Comparison of ENCODE assay signal across 1 cellular context in the genomic region with DNA sequence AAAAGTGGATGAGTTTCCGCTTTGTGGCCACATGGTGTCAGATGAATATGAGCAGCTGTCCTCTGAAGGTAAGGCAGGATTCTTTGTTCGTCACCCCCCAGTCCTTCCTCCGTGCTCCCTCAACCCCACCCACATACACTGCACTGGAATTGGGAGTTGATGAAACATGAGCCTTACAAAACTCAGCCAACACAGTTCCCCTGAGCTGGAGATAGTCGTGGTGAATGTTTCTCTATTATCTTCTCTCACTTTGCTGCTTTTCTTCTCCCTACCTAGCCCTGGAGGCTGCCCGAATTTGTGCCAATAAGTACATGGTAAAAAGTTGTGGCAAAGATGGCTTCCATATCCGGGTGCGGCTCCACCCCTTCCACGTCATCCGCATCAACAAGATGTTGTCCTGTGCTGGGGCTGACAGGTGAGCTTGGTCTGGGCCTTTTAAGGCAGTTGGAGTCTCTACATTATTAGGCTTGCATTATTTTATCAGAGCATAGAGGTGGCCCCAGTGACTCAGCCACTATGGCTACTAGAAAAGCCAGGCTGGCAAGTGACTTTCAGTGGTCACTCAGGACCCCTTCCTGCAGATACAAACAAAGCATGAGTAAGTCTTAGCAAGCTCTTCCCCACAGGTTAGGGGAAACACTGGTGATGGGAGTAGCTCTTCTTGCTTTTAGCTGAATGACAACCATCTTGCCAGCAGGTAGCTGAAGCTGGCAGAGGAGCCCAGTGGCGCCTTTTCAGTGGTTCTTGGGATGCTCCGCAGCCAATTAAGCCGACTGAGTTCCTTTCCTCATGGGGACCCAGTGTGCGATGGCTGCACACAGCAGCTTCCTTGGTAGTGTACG.
TF ChIP-seq lines count a peak whose summit lies in the region.

No MANE protein-coding gene starts in this region.

TF ChIP-seq in GM23338, 12 proteins besides CTCF, POLR2A, EP300 and RAD21 (continued from another document):
- TF ChIP-seq, protein P1, sequence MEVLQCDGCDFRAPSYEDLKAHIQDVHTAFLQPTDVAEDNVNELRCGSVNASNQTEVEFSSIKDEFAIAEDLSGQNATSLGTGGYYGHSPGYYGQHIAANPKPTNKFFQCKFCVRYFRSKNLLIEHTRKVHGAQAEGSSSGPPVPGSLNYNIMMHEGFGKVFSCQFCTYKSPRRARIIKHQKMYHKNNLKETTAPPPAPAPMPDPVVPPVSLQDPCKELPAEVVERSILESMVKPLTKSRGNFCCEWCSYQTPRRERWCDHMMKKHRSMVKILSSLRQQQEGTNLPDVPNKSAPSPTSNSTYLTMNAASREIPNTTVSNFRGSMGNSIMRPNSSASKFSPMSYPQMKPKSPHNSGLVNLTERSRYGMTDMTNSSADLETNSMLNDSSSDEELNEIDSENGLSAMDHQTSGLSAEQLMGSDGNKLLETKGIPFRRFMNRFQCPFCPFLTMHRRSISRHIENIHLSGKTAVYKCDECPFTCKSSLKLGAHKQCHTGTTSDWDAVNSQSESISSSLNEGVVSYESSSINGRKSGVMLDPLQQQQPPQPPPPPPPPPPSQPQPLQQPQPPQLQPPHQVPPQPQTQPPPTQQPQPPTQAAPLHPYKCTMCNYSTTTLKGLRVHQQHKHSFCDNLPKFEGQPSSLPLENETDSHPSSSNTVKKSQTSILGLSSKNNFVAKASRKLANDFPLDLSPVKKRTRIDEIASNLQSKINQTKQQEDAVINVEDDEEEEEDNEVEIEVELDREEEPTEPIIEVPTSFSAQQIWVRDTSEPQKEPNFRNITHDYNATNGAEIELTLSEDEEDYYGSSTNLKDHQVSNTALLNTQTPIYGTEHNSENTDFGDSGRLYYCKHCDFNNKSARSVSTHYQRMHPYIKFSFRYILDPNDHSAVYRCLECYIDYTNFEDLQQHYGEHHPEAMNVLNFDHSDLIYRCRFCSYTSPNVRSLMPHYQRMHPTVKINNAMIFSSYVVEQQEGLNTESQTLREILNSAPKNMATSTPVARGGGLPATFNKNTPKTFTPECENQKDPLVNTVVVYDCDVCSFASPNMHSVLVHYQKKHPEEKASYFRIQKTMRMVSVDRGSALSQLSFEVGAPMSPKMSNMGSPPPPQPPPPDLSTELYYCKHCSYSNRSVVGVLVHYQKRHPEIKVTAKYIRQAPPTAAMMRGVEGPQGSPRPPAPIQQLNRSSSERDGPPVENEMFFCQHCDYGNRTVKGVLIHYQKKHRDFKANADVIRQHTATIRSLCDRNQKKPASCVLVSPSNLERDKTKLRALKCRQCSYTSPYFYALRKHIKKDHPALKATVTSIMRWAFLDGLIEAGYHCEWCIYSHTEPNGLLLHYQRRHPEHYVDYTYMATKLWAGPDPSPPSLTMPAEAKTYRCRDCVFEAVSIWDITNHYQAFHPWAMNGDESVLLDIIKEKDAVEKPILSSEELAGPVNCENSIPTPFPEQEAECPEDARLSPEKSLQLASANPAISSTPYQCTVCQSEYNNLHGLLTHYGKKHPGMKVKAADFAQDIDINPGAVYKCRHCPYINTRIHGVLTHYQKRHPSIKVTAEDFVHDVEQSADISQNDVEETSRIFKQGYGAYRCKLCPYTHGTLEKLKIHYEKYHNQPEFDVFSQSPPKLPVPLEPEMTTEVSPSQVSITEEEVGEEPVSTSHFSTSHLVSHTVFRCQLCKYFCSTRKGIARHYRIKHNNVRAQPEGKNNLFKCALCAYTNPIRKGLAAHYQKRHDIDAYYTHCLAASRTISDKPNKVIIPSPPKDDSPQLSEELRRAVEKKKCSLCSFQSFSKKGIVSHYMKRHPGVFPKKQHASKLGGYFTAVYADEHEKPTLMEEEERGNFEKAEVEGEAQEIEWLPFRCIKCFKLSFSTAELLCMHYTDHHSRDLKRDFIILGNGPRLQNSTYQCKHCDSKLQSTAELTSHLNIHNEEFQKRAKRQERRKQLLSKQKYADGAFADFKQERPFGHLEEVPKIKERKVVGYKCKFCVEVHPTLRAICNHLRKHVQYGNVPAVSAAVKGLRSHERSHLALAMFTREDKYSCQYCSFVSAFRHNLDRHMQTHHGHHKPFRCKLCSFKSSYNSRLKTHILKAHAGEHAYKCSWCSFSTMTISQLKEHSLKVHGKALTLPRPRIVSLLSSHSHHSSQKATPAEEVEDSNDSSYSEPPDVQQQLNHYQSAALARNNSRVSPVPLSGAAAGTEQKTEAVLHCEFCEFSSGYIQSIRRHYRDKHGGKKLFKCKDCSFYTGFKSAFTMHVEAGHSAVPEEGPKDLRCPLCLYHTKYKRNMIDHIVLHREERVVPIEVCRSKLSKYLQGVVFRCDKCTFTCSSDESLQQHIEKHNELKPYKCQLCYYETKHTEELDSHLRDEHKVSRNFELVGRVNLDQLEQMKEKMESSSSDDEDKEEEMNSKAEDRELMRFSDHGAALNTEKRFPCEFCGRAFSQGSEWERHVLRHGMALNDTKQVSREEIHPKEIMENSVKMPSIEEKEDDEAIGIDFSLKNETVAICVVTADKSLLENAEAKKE (CRISPR knock-in tag; IDR thresholded peaks at IDR 0.05): no peak
- TF ChIP-seq POLR2AphosphoS5 (IDR thresholded peaks at IDR 0.05; ENCODE audit: low read depth): no peak; the same call in 1 of the 2 replicates
